Comparison of ENCODE assay signal across 15 cellular contexts in genomic region chr19:10191347-10191746, GRCh38. TPM values are rescaled to one million over a fixed set of nuclear protein-coding genes. Genes with fewer than 3 reads are reported as not detected.
DNase-seq lines count a peak whose midpoint lies in the region; ATAC-seq and TF ChIP-seq lines count a peak whose summit lies in the region.
"Had no signal": no experiment of that assay in that cellular context is flagged by ENCODE, and none has a peak within 500 bp of the region (broad histone marks: within the 10 kb centered on the region; RNA-seq: fewer than 3 reads in every experiment).

No MANE protein-coding gene starts in this region.

- H3K27ac ChIP-seq in left ventricle myocardium inferior (replicated peaks) (peak overlapping the region; percentile 52), Panc1 (ENCODE audit: low read length) (0 out of 2 replicates have a peak overlapping the region, but pooled peaks have one; percentile 9)
- H3K27ac ChIP-seq: ascending aorta had no signal

- CTCF ChIA-PET in Panc1 (lab: Charles Lee), result no interaction called here

- H3K4me3 ChIP-seq in left ventricle myocardium inferior (no peak overlapping the region), Panc1 (ENCODE audit: low read depth in 2 of 2, low read length in 2 of 2) (no peak overlapping the region)
- H3K4me3 ChIP-seq: ascending aorta had no signal

- H3K4me1 ChIP-seq in left ventricle myocardium inferior, result peaks cover 56% of the 10 kb centered on the region
- H3K4me1 ChIP-seq in Panc1 (ENCODE audit: control insufficient read depth, insufficient read depth, low read length), result peaks cover 22% of the 10 kb centered on the region; the same call in 1 of the 2 replicates

- in situ Hi-C loops in Panc1 (cut with HindIII; ENCODE audit: low pct_unique_long_range_greater_than_20kb, low sequenced_read_pairs), result no loop called here

- H3K27me3 ChIP-seq in left ventricle myocardium inferior (ENCODE audit: low read depth) (no peaks in the 10 kb centered on the region), Panc1 (ENCODE audit: control insufficient read depth, insufficient read depth, low read length) (no peaks in the 10 kb centered on the region)
- H3K27me3 ChIP-seq: ascending aorta had no signal

- DNase-seq in left ventricle myocardium inferior (no peak), Right ventricle myocardium inferior (ENCODE audit: missing footprints) (no peak), Panc1 (ENCODE audit: low read depth, low spot score) (no peak), fibroblast of the conjunctiva (ENCODE audit: low read depth) (peak; percentile 84)
- no peak for DNase-seq in stimulated activated CD4-positive, alpha-beta T cell treated with anti-CD3 and anti-CD28 coated beads, Interleukin-2, amount 100 ng/mL, for 24 hours
- DNase-seq: activated CD8-positive, alpha-beta T cell treated with anti-CD3 and anti-CD28 coated beads for 36 hours; CD4-positive, CD25-positive, alpha-beta regulatory T cell; NCI-H345; nucleus accumbens had no signal

- no TSS peak for BruUV-seq in Panc1 (replicated peaks; lab: Mats Ljungman, UMichigan)

- intact Hi-C loops in left ventricle myocardium inferior (cut with micrococcal nuclease), result no loop called here
- intact Hi-C loops in Right ventricle myocardium inferior (cut with DNase I), result loop anchor here (5.0 kb wide), 1 partner anchor 46 kb away; no protein-coding TSS in a partner anchor
- intact Hi-C loops in Panc1 (cut with micrococcal nuclease; ENCODE audit: unreplicated experiment), result no loop called here

- H3K36me3 ChIP-seq in left ventricle myocardium inferior (peaks cover under 1% of the 10 kb centered on the region), Panc1 (ENCODE audit: control insufficient read depth, insufficient read depth, low read length) (no peaks in the 10 kb centered on the region; the same call in 1 of the 2 replicates)

- POLR2A ChIA-PET in Panc1 (lab: Charles Lee), result no interaction called here

- TF ChIP-seq CTCF in left ventricle myocardium inferior (IDR thresholded peaks at IDR 0.05; ENCODE audit: borderline replicate concordance), result no peak
- TF ChIP-seq CTCF in Panc1 (IDR thresholded peaks at IDR 0.05), result no peak

- no peaks in the 10 kb centered on the region for H3K9me3 ChIP-seq in left ventricle myocardium inferior (replicated peaks)
- no peaks in the 10 kb centered on the region for H3K9me3 ChIP-seq in Panc1 (ENCODE audit: control insufficient read depth, insufficient read depth, low read depth, low read length)
- H3K9me3 ChIP-seq: ascending aorta had no signal

- ATAC-seq in Right ventricle myocardium inferior (no peak), Panc1 (no peak), GM21381 (IDR thresholded peaks at IDR 0.05; ENCODE audit: unreplicated experiment) (no peak), GM21515 (IDR thresholded peaks at IDR 0.05; ENCODE audit: unreplicated experiment) (no peak), GM18909 (IDR thresholded peaks at IDR 0.05; ENCODE audit: poor library complexity, unreplicated experiment) (no peak)
- ATAC-seq: activated CD8-positive, alpha-beta T cell treated with anti-CD3 and anti-CD28 coated beads for 36 hours; esophagus mucosa; SK-N-SH treated with all-trans-retinoic acid at 6 μM for 48 hours had no signal

RNA-seq across cellular contexts. Expression of gene DNMT1, which starts 3.4 kb away (rescaled TPM):
- total RNA-seq in left ventricle myocardium inferior, result 23.9 TPM
- total RNA-seq in Right ventricle myocardium inferior, result 26.0 TPM
- total RNA-seq in Panc1 (2021; ENCODE audit: unreplicated experiment), result 168 TPM
- 111 TPM for polyA plus RNA-seq in Panc1 (2012; ENCODE audit: insufficient read length)

RNA-seq across cellular contexts. Expression of gene S1PR2, which starts 39.8 kb away (rescaled TPM):
- total RNA-seq in left ventricle myocardium inferior, result 3.5 TPM
- total RNA-seq in Right ventricle myocardium inferior, result 8.4 TPM
- 2.9 TPM for total RNA-seq in Panc1 (2021; ENCODE audit: unreplicated experiment)
- polyA plus RNA-seq in Panc1 (2012; ENCODE audit: insufficient read length), result 0.92 TPM
